20 cellular contexts compared by ENCODE assay signal in the genomic region with DNA sequence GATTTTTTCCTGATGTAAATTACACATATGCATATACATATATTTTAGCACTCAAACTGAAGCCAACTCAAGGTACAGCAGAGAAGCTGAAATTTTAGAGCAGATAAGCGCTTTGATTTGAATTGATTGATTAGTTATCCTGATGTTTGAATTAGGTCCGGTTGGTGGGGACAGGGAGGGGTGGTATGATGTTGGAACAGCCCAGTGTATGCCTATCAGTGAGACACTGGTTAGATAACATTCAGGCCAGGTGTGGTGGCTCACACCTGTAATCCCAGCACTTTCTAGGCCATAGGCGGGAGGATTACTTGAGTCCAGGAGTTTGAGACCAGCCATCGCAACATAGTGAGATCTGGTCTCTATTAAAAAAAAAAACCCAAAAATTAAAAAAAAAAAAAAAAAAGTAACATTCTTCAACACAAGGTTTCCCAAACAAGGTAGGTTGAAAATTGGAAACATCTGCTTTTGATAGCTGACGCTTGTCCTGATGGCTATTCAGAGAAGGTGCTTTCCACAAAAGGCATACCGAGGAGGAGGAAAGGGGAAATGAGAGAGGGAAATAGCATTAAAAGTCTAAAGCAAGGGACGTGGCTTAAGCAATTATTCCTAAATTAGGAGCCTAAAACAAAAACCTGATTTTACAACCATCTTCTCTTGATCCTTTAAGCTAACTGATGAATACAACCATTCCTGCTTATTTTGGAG.
"Had no signal": no experiment of that assay in that cellular context is flagged by ENCODE, and none has a peak within 500 bp of the region (broad histone marks: within the 10 kb centered on the region; RNA-seq: fewer than 3 reads in every experiment).

No MANE protein-coding gene starts in this region.

- H3K4me1 Mint-ChIP-seq: activated CD4-positive, alpha-beta T cell treated with anti-CD3 and anti-CD28 coated beads, Interleukin-2, amount 10 ng/mL, durations not matched to agents 7 days and 5 days; activated naive CD8-positive, alpha-beta T cell treated with anti-CD3 and anti-CD28 coated beads for 36 hours had no signal

- H3K4me3 ChIP-seq: body of pancreas, colonic mucosa, left ventricle myocardium inferior had no signal

- H3K4me3 Mint-ChIP-seq: activated CD4-positive, alpha-beta T cell treated with anti-CD3 and anti-CD28 coated beads, Interleukin-2, amount 10 ng/mL, durations not matched to agents 7 days and 5 days; activated naive CD8-positive, alpha-beta T cell treated with anti-CD3 and anti-CD28 coated beads for 36 hours; natural killer cell treated with Interleukin-12 subunit alpha and Interleukin-12 subunit beta and Interleukin-15 and Interleukin-18, amount 100 ng/mL, for 72 hours; T-helper 2 cell treated with Interferon-gamma antibody and Interleukin-4, amounts not matched to agents 5 μg/mL and 100 μg/mL, for 36 hours had no signal

- H3K36me3 ChIP-seq: colonic mucosa, left ventricle myocardium inferior had no signal

- H3K27ac ChIP-seq: body of pancreas, colonic mucosa, left ventricle myocardium inferior had no signal

- ATAC-seq: body of pancreas; natural killer cell treated with Interleukin-12 subunit alpha and Interleukin-12 subunit beta and Interleukin-15 and Interleukin-18, amount 100 ng/mL, for 72 hours had no signal

- H3K4me1 ChIP-seq: body of pancreas, colonic mucosa, left ventricle myocardium inferior had no signal

- H3K27ac Mint-ChIP-seq: activated CD4-positive, alpha-beta T cell treated with anti-CD3 and anti-CD28 coated beads, Interleukin-2, amount 10 ng/mL, durations not matched to agents 7 days and 5 days; activated naive CD8-positive, alpha-beta T cell treated with anti-CD3 and anti-CD28 coated beads for 36 hours; T-helper 2 cell treated with Interferon-gamma antibody and Interleukin-4, amounts not matched to agents 5 μg/mL and 100 μg/mL, for 36 hours had no signal

- H3K36me3 Mint-ChIP-seq: activated naive CD8-positive, alpha-beta T cell treated with anti-CD3 and anti-CD28 coated beads for 36 hours; natural killer cell treated with Interleukin-12 subunit alpha and Interleukin-12 subunit beta and Interleukin-15 and Interleukin-18, amount 100 ng/mL, for 72 hours had no signal

- H3K27me3 Mint-ChIP-seq: activated CD4-positive, alpha-beta T cell treated with anti-CD3 and anti-CD28 coated beads, Interleukin-2, amount 10 ng/mL, durations not matched to agents 7 days and 5 days; activated naive CD8-positive, alpha-beta T cell treated with anti-CD3 and anti-CD28 coated beads for 36 hours; natural killer cell treated with Interleukin-12 subunit alpha and Interleukin-12 subunit beta and Interleukin-15 and Interleukin-18, amount 100 ng/mL, for 72 hours had no signal

- H3K27me3 ChIP-seq: body of pancreas, colonic mucosa had no signal

- DNase-seq: activated CD4-positive, alpha-beta T cell treated with anti-CD3 and anti-CD28 coated beads, Interleukin-2, amount 10 ng/mL, durations not matched to agents 7 days and 5 days; activated CD4-positive, CD25-positive, alpha-beta regulatory T cell; activated CD8-positive, alpha-beta memory T cell treated with anti-CD3 and anti-CD28 coated beads for 24 hours; activated naive CD8-positive, alpha-beta T cell treated with anti-CD3 and anti-CD28 coated beads for 36 hours; amygdala; body of pancreas; caudate nucleus; colonic mucosa; effector CD4-positive, alpha-beta T cell; foreskin fibroblast; glutamatergic neuron; hypothalamus; left ventricle myocardium inferior; mesenchymal stem cell; nucleus accumbens; stimulated activated CD4-positive, alpha-beta T cell treated with anti-CD3 and anti-CD28 coated beads, Interleukin-2, amount 100 ng/mL, for 48 hours; stimulated activated naive CD4-positive, alpha-beta T cell; trophoblast cell had no signal
